Comparison of ENCODE assay signal across 10 cellular contexts in the genomic region with DNA sequence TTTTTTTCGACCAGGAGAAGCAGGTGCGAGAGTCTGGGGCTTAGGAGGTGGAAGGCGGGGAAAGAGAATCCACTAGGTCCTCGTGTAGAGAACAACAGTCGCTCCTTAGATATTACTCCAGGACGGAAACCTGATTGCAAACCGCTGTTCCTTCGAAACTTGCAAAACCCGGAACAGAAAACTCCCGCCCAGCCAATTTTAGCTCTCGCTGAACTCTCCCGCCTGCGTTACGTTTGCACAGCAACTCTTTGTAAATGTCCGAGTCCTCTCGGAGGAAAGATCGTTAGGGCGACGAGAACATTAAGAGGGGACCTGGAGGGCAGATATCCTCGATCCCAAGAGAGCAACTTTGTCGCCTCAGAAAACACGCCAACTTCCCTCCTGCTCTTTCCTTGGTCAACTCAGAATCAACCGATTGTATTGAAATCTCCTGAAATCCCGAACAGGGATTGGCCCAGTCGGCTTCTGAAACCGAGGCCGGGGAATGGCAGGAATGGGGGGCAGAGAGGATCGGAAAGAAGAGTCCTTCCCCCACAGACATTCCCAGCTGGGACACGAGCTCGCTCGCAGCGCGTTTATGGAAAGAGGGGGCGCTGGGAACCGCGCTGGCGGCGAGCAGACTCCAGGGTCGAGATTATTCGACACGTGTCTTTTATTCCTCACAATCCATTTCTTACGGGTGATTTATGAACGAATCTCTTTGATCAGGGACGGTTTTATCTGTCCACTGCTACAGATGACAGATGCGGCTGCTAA. TPM values are rescaled to one million over a fixed set of nuclear protein-coding genes. Genes with fewer than 3 reads are reported as not detected.
A peak's percentile ranks its signal among the peaks of the same experiment; 100 is the strongest.
DNase-seq lines count a peak whose midpoint lies in the region; ATAC-seq and TF ChIP-seq lines count a peak whose summit lies in the region.
"Had no signal": no experiment of that assay in that cellular context is flagged by ENCODE, and none has a peak within 500 bp of the region (broad histone marks: within the 10 kb centered on the region; RNA-seq: fewer than 3 reads in every experiment).

No MANE protein-coding gene starts in this region.

- peak; percentile 27 for DNase-seq in activated naive CD8-positive, alpha-beta T cell treated with anti-CD3 and anti-CD28 coated beads, Interleukin-2, amount 10 ng/mL, durations not matched to agents 7 days and 5 days
- DNase-seq in activated naive CD8-positive, alpha-beta T cell treated with anti-CD3 and anti-CD28 coated beads for 36 hours: no peak
- no peak for DNase-seq in chondrocyte (ENCODE audit: low spot score)
- peak; percentile 32 for DNase-seq in medulla oblongata (ENCODE audit: extremely low spot score)
- DNase-seq in NCI-H2081 (lab: John Stamatoyannopoulos, UW): no peak
- no peak for DNase-seq in activated CD8-positive, alpha-beta T cell treated with anti-CD3 and anti-CD28 coated beads, Interleukin-2, amount 10 ng/mL, durations not matched to agents 7 days and 5 days
- DNase-seq: stimulated activated naive CD4-positive, alpha-beta T cell treated with Interleukin-2 at 50 U/mL for 16 hours had no signal

- H3K4me3 ChIP-seq in urinary bladder (ENCODE audit: low read depth, low read length): peak overlapping the region; percentile 44

- no peak overlapping the region for H3K4me3 Mint-ChIP-seq in activated naive CD8-positive, alpha-beta T cell treated with anti-CD3 and anti-CD28 coated beads, Interleukin-2, amount 10 ng/mL, durations not matched to agents 7 days and 5 days
- no peak overlapping the region for H3K4me3 Mint-ChIP-seq in activated naive CD8-positive, alpha-beta T cell treated with anti-CD3 and anti-CD28 coated beads for 36 hours
- H3K4me3 Mint-ChIP-seq in chondrocyte (ENCODE audit: unreplicated experiment): peak overlapping the region; percentile 91
- H3K4me3 Mint-ChIP-seq in activated CD8-positive, alpha-beta T cell treated with anti-CD3 and anti-CD28 coated beads, Interleukin-2, amount 10 ng/mL, durations not matched to agents 7 days and 5 days: no peak overlapping the region
- H3K4me3 Mint-ChIP-seq: central memory CD8-positive, alpha-beta T cell had no signal

- no peaks in the 10 kb centered on the region for H3K4me1 ChIP-seq in urinary bladder (ENCODE audit: insufficient read depth)

- no peak for ATAC-seq in activated naive CD8-positive, alpha-beta T cell treated with anti-CD3 and anti-CD28 coated beads, Interleukin-2, amount 10 ng/mL, durations not matched to agents 7 days and 5 days (ENCODE audit: low read depth)
- ATAC-seq in HG02840 (IDR thresholded peaks at IDR 0.05; ENCODE audit: low FRiP score, unreplicated experiment): no peak
- ATAC-seq in activated CD8-positive, alpha-beta T cell treated with anti-CD3 and anti-CD28 coated beads, Interleukin-2, amount 10 ng/mL, durations not matched to agents 7 days and 5 days: no peak

- no peak overlapping the region for H3K27ac Mint-ChIP-seq in activated naive CD8-positive, alpha-beta T cell treated with anti-CD3 and anti-CD28 coated beads, Interleukin-2, amount 10 ng/mL, durations not matched to agents 7 days and 5 days
- no peak overlapping the region for H3K27ac Mint-ChIP-seq in activated naive CD8-positive, alpha-beta T cell treated with anti-CD3 and anti-CD28 coated beads for 36 hours
- peak overlapping the region; percentile 99 for H3K27ac Mint-ChIP-seq in chondrocyte (ENCODE audit: unreplicated experiment)
- H3K27ac Mint-ChIP-seq in activated CD8-positive, alpha-beta T cell treated with anti-CD3 and anti-CD28 coated beads, Interleukin-2, amount 10 ng/mL, durations not matched to agents 7 days and 5 days: no peak overlapping the region

- H3K27ac ChIP-seq in urinary bladder (ENCODE audit: low read depth): no peak overlapping the region

- peaks cover 2% of the 10 kb centered on the region for H3K36me3 Mint-ChIP-seq in activated naive CD8-positive, alpha-beta T cell treated with anti-CD3 and anti-CD28 coated beads, Interleukin-2, amount 10 ng/mL, durations not matched to agents 7 days and 5 days
- peaks cover 1% of the 10 kb centered on the region for H3K36me3 Mint-ChIP-seq in activated naive CD8-positive, alpha-beta T cell treated with anti-CD3 and anti-CD28 coated beads for 36 hours
- no peaks in the 10 kb centered on the region for H3K36me3 Mint-ChIP-seq in chondrocyte (ENCODE audit: low read depth)
- H3K36me3 Mint-ChIP-seq in activated CD8-positive, alpha-beta T cell treated with anti-CD3 and anti-CD28 coated beads, Interleukin-2, amount 10 ng/mL, durations not matched to agents 7 days and 5 days (ENCODE audit: low read depth): peaks cover 2% of the 10 kb centered on the region

- POLR2A ChIA-PET in activated naive CD8-positive, alpha-beta T cell treated with anti-CD3 and anti-CD28 coated beads, Interleukin-2, amount 10 ng/mL, durations not matched to agents 7 days and 5 days (lab: Charles Lee): no interaction called here
- POLR2A ChIA-PET in activated CD8-positive, alpha-beta T cell treated with anti-CD3 and anti-CD28 coated beads, Interleukin-2, amount 10 ng/mL, durations not matched to agents 7 days and 5 days (lab: Charles Lee): no interaction called here

- H3K9me3 Mint-ChIP-seq in activated naive CD8-positive, alpha-beta T cell treated with anti-CD3 and anti-CD28 coated beads, Interleukin-2, amount 10 ng/mL, durations not matched to agents 7 days and 5 days: peaks cover 1% of the 10 kb centered on the region
- H3K9me3 Mint-ChIP-seq in activated naive CD8-positive, alpha-beta T cell treated with anti-CD3 and anti-CD28 coated beads for 36 hours: peaks cover 7% of the 10 kb centered on the region
- no peaks in the 10 kb centered on the region for H3K9me3 Mint-ChIP-seq in chondrocyte (ENCODE audit: low read depth)
- H3K9me3 Mint-ChIP-seq in activated CD8-positive, alpha-beta T cell treated with anti-CD3 and anti-CD28 coated beads, Interleukin-2, amount 10 ng/mL, durations not matched to agents 7 days and 5 days (ENCODE audit: insufficient read depth): no peaks in the 10 kb centered on the region

- no peaks in the 10 kb centered on the region for H3K36me3 ChIP-seq in urinary bladder (ENCODE audit: insufficient read depth)

- WGBS in urinary bladder: under 1% methylated on average over 45 of the region's 45 CpGs

- CTCF ChIA-PET in activated CD8-positive, alpha-beta T cell treated with anti-CD3 and anti-CD28 coated beads, Interleukin-2, amount 10 ng/mL, durations not matched to agents 7 days and 5 days (lab: Charles Lee): no interaction called here

- peaks cover 79% of the 10 kb centered on the region for H3K27me3 Mint-ChIP-seq in activated naive CD8-positive, alpha-beta T cell treated with anti-CD3 and anti-CD28 coated beads, Interleukin-2, amount 10 ng/mL, durations not matched to agents 7 days and 5 days
- H3K27me3 Mint-ChIP-seq in activated naive CD8-positive, alpha-beta T cell treated with anti-CD3 and anti-CD28 coated beads for 36 hours: peaks cover 100% of the 10 kb centered on the region
- H3K27me3 Mint-ChIP-seq in chondrocyte (ENCODE audit: low read depth): no peaks in the 10 kb centered on the region
- H3K27me3 Mint-ChIP-seq in activated CD8-positive, alpha-beta T cell treated with anti-CD3 and anti-CD28 coated beads, Interleukin-2, amount 10 ng/mL, durations not matched to agents 7 days and 5 days (ENCODE audit: low read depth): peaks cover 64% of the 10 kb centered on the region

- no peaks in the 10 kb centered on the region for H3K4me1 Mint-ChIP-seq in activated naive CD8-positive, alpha-beta T cell treated with anti-CD3 and anti-CD28 coated beads, Interleukin-2, amount 10 ng/mL, durations not matched to agents 7 days and 5 days
- peaks cover 5% of the 10 kb centered on the region for H3K4me1 Mint-ChIP-seq in activated naive CD8-positive, alpha-beta T cell treated with anti-CD3 and anti-CD28 coated beads for 36 hours
- H3K4me1 Mint-ChIP-seq in chondrocyte (ENCODE audit: low read depth): peaks cover 59% of the 10 kb centered on the region
- H3K4me1 Mint-ChIP-seq in activated CD8-positive, alpha-beta T cell treated with anti-CD3 and anti-CD28 coated beads, Interleukin-2, amount 10 ng/mL, durations not matched to agents 7 days and 5 days (ENCODE audit: low read depth): no peaks in the 10 kb centered on the region
- H3K4me1 Mint-ChIP-seq: central memory CD8-positive, alpha-beta T cell had no signal

- peak; percentile 15 for TF ChIP-seq CTCF in chondrocyte (IDR thresholded peaks at IDR 0.05)

RNA-seq across cellular contexts. Expression of gene TWIST1, which starts 9.9 kb away (rescaled TPM):
- total RNA-seq in activated naive CD8-positive, alpha-beta T cell treated with anti-CD3 and anti-CD28 coated beads, Interleukin-2, amount 10 ng/mL, durations not matched to agents 7 days and 5 days: not detected
- total RNA-seq in activated naive CD8-positive, alpha-beta T cell treated with anti-CD3 and anti-CD28 coated beads for 36 hours: not detected
- total RNA-seq in chondrocyte: 26.5 to 31.8 TPM (median 26.9 TPM) in 3 replicates
- total RNA-seq in urinary bladder: 22.9 TPM
- 28.4 TPM for polyA plus RNA-seq in urinary bladder
- total RNA-seq in activated CD8-positive, alpha-beta T cell treated with anti-CD3 and anti-CD28 coated beads, Interleukin-2, amount 10 ng/mL, durations not matched to agents 7 days and 5 days: not detected

RNA-seq across cellular contexts. Expression of gene FERD3L, which starts 37.7 kb away (rescaled TPM):
- not detected for total RNA-seq in activated naive CD8-positive, alpha-beta T cell treated with anti-CD3 and anti-CD28 coated beads, Interleukin-2, amount 10 ng/mL, durations not matched to agents 7 days and 5 days
- not detected for total RNA-seq in activated naive CD8-positive, alpha-beta T cell treated with anti-CD3 and anti-CD28 coated beads for 36 hours
- not detected in 3 replicates for total RNA-seq in chondrocyte
- total RNA-seq in urinary bladder: not detected
- polyA plus RNA-seq in urinary bladder: 0.16 TPM
- total RNA-seq in activated CD8-positive, alpha-beta T cell treated with anti-CD3 and anti-CD28 coated beads, Interleukin-2, amount 10 ng/mL, durations not matched to agents 7 days and 5 days: not detected

Comparison
In these comparisons a context has a peak if more than half of its experiments do, and no peak if none do; other contexts are left out.
1. DNase-seq: peak in activated naive CD8-positive, alpha-beta T cell treated with anti-CD3 and anti-CD28 coated beads, Interleukin-2, amount 10 ng/mL, durations not matched to agents 7 days and 5 days (single experiment) and medulla oblongata (single experiment); none in activated naive CD8-positive, alpha-beta T cell treated with anti-CD3 and anti-CD28 coated beads for 36 hours (single experiment), chondrocyte (single experiment), NCI-H2081 (0 of 2) and activated CD8-positive, alpha-beta T cell treated with anti-CD3 and anti-CD28 coated beads, Interleukin-2, amount 10 ng/mL, durations not matched to agents 7 days and 5 days (single experiment).
2. RNA of gene TWIST1, which starts 9.9 kb away (total RNA-seq): 26.5 to 31.8 TPM in chondrocyte and 22.9 TPM in urinary bladder (single experiment); not detected in activated naive CD8-positive, alpha-beta T cell treated with anti-CD3 and anti-CD28 coated beads for 36 hours, not detected in activated naive CD8-positive, alpha-beta T cell treated with anti-CD3 and anti-CD28 coated beads, Interleukin-2, amount 10 ng/mL, durations not matched to agents 7 days and 5 days and not detected in activated CD8-positive, alpha-beta T cell treated with anti-CD3 and anti-CD28 coated beads, Interleukin-2, amount 10 ng/mL, durations not matched to agents 7 days and 5 days; every median in the first group is over 10 times any median in the second.